In genomic region chr4:38625508-38625907, GRCh38 we compare ENCODE assay signal across 19 cellular contexts. TPM values are rescaled to one million over a fixed set of nuclear protein-coding genes. Genes with fewer than 3 reads are reported as not detected.
DNase-seq lines count a peak whose midpoint lies in the region; ATAC-seq and TF ChIP-seq lines count a peak whose summit lies in the region.
"Had no signal": no experiment of that assay in that cellular context is flagged by ENCODE, and none has a peak within 500 bp of the region (broad histone marks: within the 10 kb centered on the region; RNA-seq: fewer than 3 reads in every experiment).

No MANE protein-coding gene starts in this region.

- H3K36me3 Mint-ChIP-seq in activated naive CD8-positive, alpha-beta T cell treated with anti-CD3 and anti-CD28 coated beads, Interleukin-2, amount 50 U/mL, for 24 hours (ENCODE audit: low read depth), result no peaks in the 10 kb centered on the region
- no peaks in the 10 kb centered on the region for H3K36me3 Mint-ChIP-seq in activated naive CD8-positive, alpha-beta T cell treated with anti-CD3 and anti-CD28 coated beads for 36 hours

- H3K36me3 ChIP-seq in hepatocyte (replicated peaks; ENCODE audit: insufficient read depth, low read depth), result no peaks in the 10 kb centered on the region
- H3K36me3 ChIP-seq in stomach smooth muscle (ENCODE audit: control insufficient read depth in 2 of 2, insufficient read depth in 2 of 2, low read length in 2 of 2), result no peaks in the 10 kb centered on the region

- H3K27me3 ChIP-seq in hepatocyte (no peaks in the 10 kb centered on the region), stomach smooth muscle (ENCODE audit: control insufficient read depth in 1 of 2, insufficient read depth in 2 of 2, low read length in 2 of 2) (no peaks in the 10 kb centered on the region)

- no peaks in the 10 kb centered on the region for H3K9me2 ChIP-seq in hepatocyte (replicated peaks; ENCODE audit: insufficient read depth)

- 75% methylated on average over 3 of the region's 3 CpGs for whole genome bisulfite sequencing in hepatocyte (ENCODE audit: low lambda C conversion rate, missing lambda C conversion rate)

- H3K27me3 Mint-ChIP-seq in activated naive CD8-positive, alpha-beta T cell treated with anti-CD3 and anti-CD28 coated beads, Interleukin-2, amount 50 U/mL, for 24 hours, result no peaks in the 10 kb centered on the region
- H3K27me3 Mint-ChIP-seq in activated naive CD8-positive, alpha-beta T cell treated with anti-CD3 and anti-CD28 coated beads for 36 hours, result no peaks in the 10 kb centered on the region
- H3K27me3 Mint-ChIP-seq: B cell; CD8-positive, alpha-beta memory T cell had no signal

- no peaks in the 10 kb centered on the region for H3K79me2 ChIP-seq in hepatocyte

- ATAC-seq in activated naive CD8-positive, alpha-beta T cell treated with anti-CD3 and anti-CD28 coated beads, Interleukin-2, amount 50 U/mL, for 24 hours, result peak; percentile 59
- no peak for ATAC-seq in GM21529 (IDR thresholded peaks at IDR 0.05; ENCODE audit: unreplicated experiment)

- H3K27ac ChIP-seq in hepatocyte (no peak overlapping the region), stomach smooth muscle (ENCODE audit: low read length) (peak overlapping the region; percentile 67)
- H3K27ac ChIP-seq: 22Rv1 had no signal

- H3K27ac Mint-ChIP-seq in activated naive CD8-positive, alpha-beta T cell treated with anti-CD3 and anti-CD28 coated beads, Interleukin-2, amount 50 U/mL, for 24 hours, result no peak overlapping the region
- H3K27ac Mint-ChIP-seq in activated naive CD8-positive, alpha-beta T cell treated with anti-CD3 and anti-CD28 coated beads for 36 hours, result no peak overlapping the region
- H3K27ac Mint-ChIP-seq: B cell; CD8-positive, alpha-beta memory T cell had no signal

- peaks cover 6% of the 10 kb centered on the region for H3K4me1 Mint-ChIP-seq in activated naive CD8-positive, alpha-beta T cell treated with anti-CD3 and anti-CD28 coated beads, Interleukin-2, amount 50 U/mL, for 24 hours
- H3K4me1 Mint-ChIP-seq in activated naive CD8-positive, alpha-beta T cell treated with anti-CD3 and anti-CD28 coated beads for 36 hours, result peaks cover 13% of the 10 kb centered on the region
- H3K4me1 Mint-ChIP-seq: B cell had no signal

- no peaks in the 10 kb centered on the region for H3K9me3 Mint-ChIP-seq in activated naive CD8-positive, alpha-beta T cell treated with anti-CD3 and anti-CD28 coated beads, Interleukin-2, amount 50 U/mL, for 24 hours
- H3K9me3 Mint-ChIP-seq in activated naive CD8-positive, alpha-beta T cell treated with anti-CD3 and anti-CD28 coated beads for 36 hours, result peaks cover 1% of the 10 kb centered on the region
- H3K9me3 Mint-ChIP-seq: CD8-positive, alpha-beta memory T cell had no signal

- no peak overlapping the region for H3K4me3 ChIP-seq in hepatocyte
- H3K4me3 ChIP-seq in stomach smooth muscle (ENCODE audit: low read length in 2 of 2), result peak overlapping the region in 1 of 2 donors; percentile 29

- no peak overlapping the region for H3K4me2 ChIP-seq in hepatocyte

- H3K4me1 ChIP-seq in hepatocyte (ENCODE audit: insufficient read depth) (peaks cover 3% of the 10 kb centered on the region), stomach smooth muscle (ENCODE audit: control insufficient read depth, insufficient read depth, low read length) (peaks cover 6% of the 10 kb centered on the region)

- H4K20me1 ChIP-seq in hepatocyte (ENCODE audit: insufficient read depth, poor library complexity, severe bottlenecking), result no peaks in the 10 kb centered on the region

- no peak overlapping the region for H3K4me3 Mint-ChIP-seq in activated naive CD8-positive, alpha-beta T cell treated with anti-CD3 and anti-CD28 coated beads, Interleukin-2, amount 50 U/mL, for 24 hours
- no peak overlapping the region for H3K4me3 Mint-ChIP-seq in activated naive CD8-positive, alpha-beta T cell treated with anti-CD3 and anti-CD28 coated beads for 36 hours
- H3K4me3 Mint-ChIP-seq: B cell had no signal

- peak; percentile 36 for DNase-seq in DMS53 (lab: John Stamatoyannopoulos, UW)
- no peak for DNase-seq in DMS53 treated with DMSO at 0.1 percent for 48 hours (lab: John Stamatoyannopoulos, UW; ENCODE audit: unreplicated experiment)
- no peak for DNase-seq in activated naive CD8-positive, alpha-beta T cell treated with anti-CD3 and anti-CD28 coated beads, Interleukin-2, amount 50 U/mL, for 24 hours
- no peak for DNase-seq in activated naive CD8-positive, alpha-beta T cell treated with anti-CD3 and anti-CD28 coated beads for 36 hours
- DNase-seq in hepatocyte (ENCODE audit: low spot score), result no peak
- DNase-seq in EL, result no peak
- DNase-seq: DND-41, GDM1, MV-4-11, NCI-H1417, NCI-H187 treated with DMSO at 0.1 percent for 48 hours, NCI-H510A, NCI-H774, RPMI8226 had no signal

- no peaks in the 10 kb centered on the region for H3K9me3 ChIP-seq in hepatocyte (ENCODE audit: low read depth)
- no peaks in the 10 kb centered on the region for H3K9me3 ChIP-seq in stomach smooth muscle (ENCODE audit: control insufficient read depth in 2 of 2, low read length in 2 of 2)

- H3K9ac ChIP-seq in stomach smooth muscle (ENCODE audit: low read length in 2 of 2), result no peak overlapping the region

- H2AFZ ChIP-seq in hepatocyte, result peak overlapping the region; percentile 15

- TF ChIP-seq CTCF in hepatocyte (IDR thresholded peaks at IDR 0.05; ENCODE audit: poor library complexity), result no peak

RNA-seq across cellular contexts. Expression of gene KLF3, which starts 38.5 kb away (rescaled TPM):
- total RNA-seq in activated naive CD8-positive, alpha-beta T cell treated with anti-CD3 and anti-CD28 coated beads for 36 hours, result 10 to 100 TPM; 10.0 to 10.4 TPM
- 77.3 and 81.1 TPM in 2 replicates for total RNA-seq in hepatocyte
- 68.4 and 74.2 TPM in 2 replicates for polyA plus RNA-seq in hepatocyte
